8 cellular contexts compared by ENCODE assay signal in the genomic region with DNA sequence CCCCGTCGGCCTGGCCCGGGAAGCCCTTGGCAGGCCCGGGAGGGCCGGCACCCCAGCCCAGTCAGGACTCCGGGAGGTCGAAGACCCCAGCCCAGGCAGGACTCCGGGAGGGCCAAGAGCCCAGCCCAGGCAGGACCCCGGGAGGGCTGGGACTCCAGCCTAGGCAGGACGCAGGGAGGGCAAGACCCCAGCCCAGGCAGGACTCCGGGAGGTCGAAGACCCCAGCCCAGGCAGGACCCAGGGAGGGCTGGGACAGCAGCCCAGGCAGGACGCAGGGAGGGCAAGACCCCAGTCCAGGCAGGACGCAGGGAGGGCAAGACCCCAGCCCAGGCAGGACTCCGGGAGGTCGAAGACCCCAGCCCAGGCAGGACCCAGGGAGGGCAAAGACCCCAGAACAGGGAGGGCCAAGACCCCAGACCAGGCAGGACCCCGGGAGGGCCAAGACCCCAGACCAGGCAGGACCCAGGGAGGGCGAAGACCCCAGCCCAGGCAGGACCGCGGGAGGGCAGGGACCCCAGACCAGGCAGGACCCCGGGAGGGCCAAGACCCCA. TPM values are rescaled to one million over a fixed set of nuclear protein-coding genes. Genes with fewer than 3 reads are reported as not detected.
A peak's percentile ranks its signal among the peaks of the same experiment; 100 is the strongest.
DNase-seq lines count a peak whose midpoint lies in the region; ATAC-seq and TF ChIP-seq lines count a peak whose summit lies in the region.
"Not testable (repeated sequence)": the region's sequence is repeated elsewhere in the genome, so short reads cannot be mapped to it uniquely, and the experiment has no call there.

No MANE protein-coding gene starts in this region.

- H3K4me1 Mint-ChIP-seq in activated naive CD4-positive, alpha-beta T cell treated with anti-CD3 and anti-CD28 coated beads, Interleukin-2, amount 10 ng/mL, durations not matched to agents 7 days and 5 days = peaks cover 17% of the 10 kb centered on the region
- H3K4me1 Mint-ChIP-seq in nephron = peaks cover 27% of the 10 kb centered on the region
- peaks cover 23 to 54% of the 10 kb centered on the region in 2 donors for H3K4me1 Mint-ChIP-seq in stimulated activated naive B cell treated with anti-CD40 and anti-IgM and Interleukin-4, amounts not matched to agents 10 μg/mL and 1 μg/mL and 100 μg/mL, for 72 hours

- H3K4me3 ChIP-seq in ACC112 (ENCODE audit: low read depth, low read length) (peak overlapping the region; percentile 86), GM23248 (peak overlapping the region; percentile 88), OCI-LY1 (ENCODE audit: low read depth, low read length, poor library complexity, severe bottlenecking) (peak overlapping the region; percentile 97), iPS-11a (ENCODE audit: low read depth, low read length) (peak overlapping the region; percentile 74)
- H3K4me3 ChIP-seq in effector memory CD4-positive, alpha-beta T cell (ENCODE audit: insufficient read depth, low read depth, low read length, poor library complexity, severe bottlenecking) = peak overlapping the region; percentile 82

- 0 to 2% methylated on average over 9 to 16 of the region's 21 CpGs for WGBS in GM23248 (ENCODE audit: low coverage in 1 of 2, low lambda C conversion rate in 2 of 2, missing lambda C conversion rate in 2 of 2), 2 experiments

- H3K27ac Mint-ChIP-seq in activated naive CD4-positive, alpha-beta T cell treated with anti-CD3 and anti-CD28 coated beads, Interleukin-2, amount 10 ng/mL, durations not matched to agents 7 days and 5 days; nephron: not testable (repeated sequence)
- H3K27ac Mint-ChIP-seq in stimulated activated naive B cell treated with anti-CD40 and anti-IgM and Interleukin-4, amounts not matched to agents 10 μg/mL and 1 μg/mL and 100 μg/mL, for 72 hours = peak overlapping the region; percentile 20

- not testable (repeated sequence) for H3K27me3 ChIP-seq in ACC112 (ENCODE audit: insufficient read depth, low read length); GM23248 (replicated peaks; ENCODE audit: insufficient read depth); OCI-LY1 (ENCODE audit: insufficient read depth, low read length); effector memory CD4-positive, alpha-beta T cell (replicated peaks; ENCODE audit: control insufficient read depth, insufficient read depth, low read length, poor library complexity, severe bottlenecking)

- not testable (repeated sequence) for TF ChIP-seq CTCF in OCI-LY1 (IDR thresholded peaks at IDR 0.05; ENCODE audit: low read length); nephron (IDR thresholded peaks at IDR 0.05; ENCODE audit: unreplicated experiment in 3 of 3)

- H3K79me2 ChIP-seq in ACC112 (ENCODE audit: control insufficient read depth, insufficient read depth, low read length, unreplicated experiment) (peaks cover 49% of the 10 kb centered on the region), GM23248 (ENCODE audit: insufficient read depth) (peaks cover 56% of the 10 kb centered on the region)
- not testable (repeated sequence) for H3K79me2 ChIP-seq in OCI-LY1 (ENCODE audit: insufficient read depth, low read length)

- H3K36me3 Mint-ChIP-seq in activated naive CD4-positive, alpha-beta T cell treated with anti-CD3 and anti-CD28 coated beads, Interleukin-2, amount 10 ng/mL, durations not matched to agents 7 days and 5 days = peaks cover 14% of the 10 kb centered on the region
- H3K36me3 Mint-ChIP-seq in nephron (ENCODE audit: low read depth) = peaks cover 28% of the 10 kb centered on the region
- peaks cover 12 to 17% of the 10 kb centered on the region in 2 donors for H3K36me3 Mint-ChIP-seq in stimulated activated naive B cell treated with anti-CD40 and anti-IgM and Interleukin-4, amounts not matched to agents 10 μg/mL and 1 μg/mL and 100 μg/mL, for 72 hours

- DNase-seq in GM23248; activated naive CD4-positive, alpha-beta T cell treated with anti-CD3 and anti-CD28 coated beads, Interleukin-2, amount 10 ng/mL, durations not matched to agents 7 days and 5 days; effector memory CD4-positive, alpha-beta T cell; stimulated activated naive B cell treated with anti-CD40 and anti-IgM and Interleukin-4, amounts not matched to agents 10 μg/mL and 1 μg/mL and 100 μg/mL, for 72 hours: not testable (repeated sequence)

- H3K4me3 Mint-ChIP-seq in activated naive CD4-positive, alpha-beta T cell treated with anti-CD3 and anti-CD28 coated beads, Interleukin-2, amount 10 ng/mL, durations not matched to agents 7 days and 5 days = peak overlapping the region; percentile 78
- peak overlapping the region; percentile 43 to 61 (median 51) for H3K4me3 Mint-ChIP-seq in nephron
- peak overlapping the region; percentile 36 to 88 for H3K4me3 Mint-ChIP-seq in stimulated activated naive B cell treated with anti-CD40 and anti-IgM and Interleukin-4, amounts not matched to agents 10 μg/mL and 1 μg/mL and 100 μg/mL, for 72 hours

- H2AFZ ChIP-seq in ACC112 (ENCODE audit: low read length, unreplicated experiment) (peak overlapping the region; percentile 95), GM23248 (peak overlapping the region; percentile 67)
- not testable (repeated sequence) for H2AFZ ChIP-seq in OCI-LY1 (ENCODE audit: low read length)

- H3F3A ChIP-seq in GM23248 (ENCODE audit: insufficient read depth); OCI-LY1 (ENCODE audit: insufficient read depth, low read length): not testable (repeated sequence)

- in situ Hi-C loops in GM23248 (cut with MboI) = not testable (repeated sequence)

- peak overlapping the region; percentile 61 for H3K4me2 ChIP-seq in GM23248 (ENCODE audit: unreplicated experiment)
- peak overlapping the region; percentile 66 for H3K4me2 ChIP-seq in OCI-LY1 (ENCODE audit: low read length)

- not testable (repeated sequence) for H3K9me2 ChIP-seq in GM23248 (ENCODE audit: insufficient read depth); OCI-LY1 (ENCODE audit: low read depth, low read length)

- H3K36me3 ChIP-seq in ACC112 (ENCODE audit: insufficient read depth, low read length); GM23248 (ENCODE audit: low read depth); OCI-LY1 (ENCODE audit: insufficient read depth, low read length); effector memory CD4-positive, alpha-beta T cell (ENCODE audit: control insufficient read depth, insufficient read depth, low read length): not testable (repeated sequence)

- not testable (repeated sequence) for H4K20me1 ChIP-seq in GM23248 (ENCODE audit: insufficient read depth); OCI-LY1 (ENCODE audit: insufficient read depth, low read length)

- not testable (repeated sequence) for H3K9me3 Mint-ChIP-seq in activated naive CD4-positive, alpha-beta T cell treated with anti-CD3 and anti-CD28 coated beads, Interleukin-2, amount 10 ng/mL, durations not matched to agents 7 days and 5 days; nephron; stimulated activated naive B cell treated with anti-CD40 and anti-IgM and Interleukin-4, amounts not matched to agents 10 μg/mL and 1 μg/mL and 100 μg/mL, for 72 hours

- CTCF ChIA-PET in activated naive CD4-positive, alpha-beta T cell treated with anti-CD3 and anti-CD28 coated beads, Interleukin-2, amount 10 ng/mL, durations not matched to agents 7 days and 5 days (lab: Charles Lee) = not testable (repeated sequence)

- peak overlapping the region; percentile 99 for H3K9ac ChIP-seq in GM23248
- H3K9ac ChIP-seq in OCI-LY1 (ENCODE audit: low read length) = peak overlapping the region; percentile 89

- not testable (repeated sequence) for ATAC-seq in stimulated activated naive B cell treated with anti-CD40 and anti-IgM and Interleukin-4, amounts not matched to agents 10 μg/mL and 1 μg/mL and 100 μg/mL, for 72 hours (replicated peaks)

- H3K27ac ChIP-seq in ACC112 (ENCODE audit: low read depth, low read length) (peak overlapping the region; percentile 65; the same call in 1 of the 2 replicates), GM23248 (peak overlapping the region; percentile 54)
- not testable (repeated sequence) for H3K27ac ChIP-seq in OCI-LY1 (ENCODE audit: low read depth, low read length, poor library complexity, severe bottlenecking)
- H3K27ac ChIP-seq in effector memory CD4-positive, alpha-beta T cell (ENCODE audit: insufficient read depth, low read length, poor library complexity, severe bottlenecking) = peak overlapping the region; percentile 88

- H3K9me3 ChIP-seq in GM23248 (ENCODE audit: low read depth); OCI-LY1 (ENCODE audit: low read length); effector memory CD4-positive, alpha-beta T cell (ENCODE audit: control insufficient read depth, low read length): not testable (repeated sequence)

- peaks cover 12% of the 10 kb centered on the region for H3K27me3 Mint-ChIP-seq in activated naive CD4-positive, alpha-beta T cell treated with anti-CD3 and anti-CD28 coated beads, Interleukin-2, amount 10 ng/mL, durations not matched to agents 7 days and 5 days
- not testable (repeated sequence) for H3K27me3 Mint-ChIP-seq in nephron (ENCODE audit: low read depth); stimulated activated naive B cell treated with anti-CD40 and anti-IgM and Interleukin-4, amounts not matched to agents 10 μg/mL and 1 μg/mL and 100 μg/mL, for 72 hours

- H3K4me1 ChIP-seq in ACC112 (ENCODE audit: control insufficient read depth, insufficient read depth, low read length, unreplicated experiment); GM23248 (ENCODE audit: insufficient read depth); OCI-LY1 (ENCODE audit: insufficient read depth, low read length, severe bottlenecking): not testable (repeated sequence)
- peaks cover 15% of the 10 kb centered on the region for H3K4me1 ChIP-seq in effector memory CD4-positive, alpha-beta T cell (ENCODE audit: control insufficient read depth, insufficient read depth, low read length, poor library complexity, severe bottlenecking)

RNA-seq across cellular contexts. Expression of a gene that starts 0.5 kb away (rescaled TPM):
- 26.0 and 36.9 TPM in 2 replicates for total RNA-seq in GM23248 (2014; rRNA removed; shearing (Covaris generic))
- 21.0 TPM in 2 replicates for polyA plus RNA-seq in GM23248 (2016; fragmentation: Nextera tagmentation; extraction: Ambion mirVana)

RNA-seq across cellular contexts. Expression of a gene that starts 17.2 kb away (rescaled TPM):
- total RNA-seq in GM23248 (2014; rRNA removed; shearing (Covaris generic)) = 9.1 and 12.5 TPM in 2 replicates
- 5.2 and 5.3 TPM in 2 replicates for polyA plus RNA-seq in GM23248 (2016; fragmentation: Nextera tagmentation; extraction: Ambion mirVana)

RNA-seq across cellular contexts. Expression of a gene that starts 31.8 kb away (rescaled TPM):
- 14.9 and 21.9 TPM in 2 replicates for total RNA-seq in GM23248 (2014; rRNA removed; shearing (Covaris generic))
- 24.5 and 29.3 TPM in 2 replicates for polyA plus RNA-seq in GM23248 (2016; fragmentation: Nextera tagmentation; extraction: Ambion mirVana)

RNA-seq across cellular contexts. Expression of a gene that starts 32.1 kb away (rescaled TPM):
- 15.6 and 26.3 TPM in 2 replicates for total RNA-seq in GM23248 (2014; rRNA removed; shearing (Covaris generic))
- 472 and 478 TPM in 2 replicates for polyA plus RNA-seq in GM23248 (2016; fragmentation: Nextera tagmentation; extraction: Ambion mirVana)
